9 cellular contexts compared by ENCODE assay signal in the genomic region with DNA sequence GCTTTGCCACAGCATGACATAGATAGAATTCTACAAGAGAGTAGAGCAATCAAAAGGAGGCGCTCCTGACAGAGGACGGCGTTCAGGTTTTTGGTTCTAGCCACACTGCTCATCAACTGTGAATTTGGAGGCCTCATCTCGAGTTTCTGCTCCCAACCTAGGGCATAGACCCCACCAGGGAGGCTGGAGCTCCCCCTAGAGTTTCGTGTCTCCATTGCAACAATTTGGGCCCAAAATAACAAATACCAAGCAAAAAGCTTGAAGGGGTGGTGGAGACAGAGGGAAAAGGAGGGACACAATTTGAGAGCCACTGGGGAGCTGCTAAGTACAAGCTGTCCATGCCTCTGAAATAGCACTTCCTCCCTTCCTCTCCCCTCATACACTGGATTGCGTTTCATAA.
DNase-seq lines count a peak whose midpoint lies in the region; ATAC-seq and TF ChIP-seq lines count a peak whose summit lies in the region.
"Had no signal": no experiment of that assay in that cellular context is flagged by ENCODE, and none has a peak within 500 bp of the region (broad histone marks: within the 10 kb centered on the region; RNA-seq: fewer than 3 reads in every experiment).

No MANE protein-coding gene starts in this region.

- ATAC-seq in GM18858 (IDR thresholded peaks at IDR 0.05; ENCODE audit: unreplicated experiment) = peak; percentile 84
- peak; percentile 64 for ATAC-seq in HG03175 (IDR thresholded peaks at IDR 0.05; ENCODE audit: unreplicated experiment)
- ATAC-seq in natural killer cell treated with Interleukin-12 subunit alpha and Interleukin-12 subunit beta and Interleukin-15 and Interleukin-18, amount 100 ng/mL, for 72 hours = no peak
- ATAC-seq in stimulated activated naive CD8-positive, alpha-beta T cell treated with anti-CD3 and anti-CD28 coated beads, Interleukin-15, amount 100 ng/mL, for 72 hours = no peak

- no peaks in the 10 kb centered on the region for H3K36me3 Mint-ChIP-seq in natural killer cell treated with Interleukin-12 subunit alpha and Interleukin-12 subunit beta and Interleukin-15 and Interleukin-18, amount 100 ng/mL, for 72 hours

- H3K4me3 Mint-ChIP-seq in natural killer cell treated with Interleukin-12 subunit alpha and Interleukin-12 subunit beta and Interleukin-15 and Interleukin-18, amount 100 ng/mL, for 72 hours = no peak overlapping the region
- no peak overlapping the region for H3K4me3 Mint-ChIP-seq in stimulated activated naive CD8-positive, alpha-beta T cell treated with anti-CD3 and anti-CD28 coated beads, Interleukin-15, amount 100 ng/mL, for 72 hours

- H3K27me3 ChIP-seq in BE2C (no peaks in the 10 kb centered on the region), fibroblast of lung (ENCODE audit: control insufficient read depth, insufficient read depth, low read length) (no peaks in the 10 kb centered on the region), spleen (replicated peaks in 1 of 7) (no peaks in the 10 kb centered on the region)

- H3K4me2 ChIP-seq in fibroblast of lung (ENCODE audit: extremely low read depth, insufficient read depth, low read length) = no peak overlapping the region

- no peaks in the 10 kb centered on the region for H3K36me3 ChIP-seq in BE2C
- H3K36me3 ChIP-seq in fibroblast of lung (ENCODE audit: control insufficient read depth, insufficient read depth, low read length) = no peaks in the 10 kb centered on the region
- no peaks in the 10 kb centered on the region for H3K36me3 ChIP-seq in spleen

- H3K27ac ChIP-seq in fibroblast of lung (ENCODE audit: insufficient read depth, low read length) = no peak overlapping the region
- no peak overlapping the region for H3K27ac ChIP-seq in spleen
- H3K27ac ChIP-seq: epithelial cell of prostate had no signal

- intact Hi-C loops in spleen (cut with DNase I; ENCODE audit: low total_unique reads) = no loop called here

- TF ChIP-seq POLR2A in spleen (IDR thresholded peaks at IDR 0.05) = no peak

- H3K4me1 ChIP-seq in BE2C (no peaks in the 10 kb centered on the region), fibroblast of lung (ENCODE audit: control insufficient read depth, extremely low read depth, insufficient read depth, low read length) (no peaks in the 10 kb centered on the region), spleen (no peaks in the 10 kb centered on the region)

- no peaks in the 10 kb centered on the region for H4K20me1 ChIP-seq in fibroblast of lung (ENCODE audit: control insufficient read depth, extremely low read depth, insufficient read depth, low read length)

- H3K79me2 ChIP-seq in fibroblast of lung (ENCODE audit: control insufficient read depth, insufficient read depth, low read length) = no peaks in the 10 kb centered on the region

- H3K4me1 Mint-ChIP-seq in natural killer cell treated with Interleukin-12 subunit alpha and Interleukin-12 subunit beta and Interleukin-15 and Interleukin-18, amount 100 ng/mL, for 72 hours (ENCODE audit: low read depth in 2 of 2) = no peaks in the 10 kb centered on the region
- no peaks in the 10 kb centered on the region for H3K4me1 Mint-ChIP-seq in stimulated activated naive CD8-positive, alpha-beta T cell treated with anti-CD3 and anti-CD28 coated beads, Interleukin-15, amount 100 ng/mL, for 72 hours

- DNase-seq in BE2C (peak; percentile 52), NOMO-1 treated with dmso at 0.1 percent for 144 hours (lab: John Stamatoyannopoulos, UW; ENCODE audit: unreplicated experiment) (peak; percentile 1), fibroblast of lung (ENCODE audit: low read depth in 2 of 2) (peak; percentile 5 to 52), spleen (no peak)
- DNase-seq in natural killer cell treated with Interleukin-12 subunit alpha and Interleukin-12 subunit beta and Interleukin-15 and Interleukin-18, amount 100 ng/mL, for 72 hours (ENCODE audit: low spot score) = no peak
- no peak for DNase-seq in stimulated activated naive CD8-positive, alpha-beta T cell treated with anti-CD3 and anti-CD28 coated beads, Interleukin-15, amount 100 ng/mL, for 72 hours

- no peak overlapping the region for H2AFZ ChIP-seq in fibroblast of lung (ENCODE audit: low read length)

- no peaks in the 10 kb centered on the region for H3K9me3 ChIP-seq in BE2C
- no peaks in the 10 kb centered on the region for H3K9me3 ChIP-seq in fibroblast of lung (ENCODE audit: control insufficient read depth, insufficient read depth, low read depth, low read length)
- H3K9me3 ChIP-seq in spleen = peaks cover 0 to 12% (median 8%) of the 10 kb centered on the region in 8 donors

- no peak overlapping the region for H3K27ac Mint-ChIP-seq in natural killer cell treated with Interleukin-12 subunit alpha and Interleukin-12 subunit beta and Interleukin-15 and Interleukin-18, amount 100 ng/mL, for 72 hours
- H3K27ac Mint-ChIP-seq in stimulated activated naive CD8-positive, alpha-beta T cell treated with anti-CD3 and anti-CD28 coated beads, Interleukin-15, amount 100 ng/mL, for 72 hours = no peak overlapping the region

- WGBS in spleen, 5 donors = 48 to 58% (median 52%) methylated on average over 6 of the region's 6 CpGs

- H3K9ac ChIP-seq in fibroblast of lung (ENCODE audit: insufficient read depth, low read length) = no peak overlapping the region

- TF ChIP-seq CTCF in BE2C (IDR thresholded peaks at IDR 0.05; ENCODE audit: low read depth, low read length) (peak; percentile 91), fibroblast of lung (conservative IDR thresholded peaks at IDR 0.05 in 1 of 2, IDR thresholded peaks at IDR 0.05 in 1 of 2; ENCODE audit: low read depth in 1 of 2, low read length in 2 of 2) (peak; percentile 84 to 89), spleen (IDR thresholded peaks at IDR 0.05 in 8 of 11, conservative IDR thresholded peaks at IDR 0.05 in 3 of 11) (peak in 6 of 11 experiments; percentile 5 to 35 (median 22))

- H3K4me3 ChIP-seq in BE2C (ENCODE audit: low read depth, low read length) (no peak overlapping the region), fibroblast of lung (replicated peaks in 1 of 4; ENCODE audit: control extremely low read depth in 1 of 4, insufficient read depth in 1 of 4, low read depth in 3 of 4, low read length in 4 of 4) (no peak overlapping the region), spleen (no peak overlapping the region)

- H3K27me3 Mint-ChIP-seq in natural killer cell treated with Interleukin-12 subunit alpha and Interleukin-12 subunit beta and Interleukin-15 and Interleukin-18, amount 100 ng/mL, for 72 hours = no peaks in the 10 kb centered on the region
- H3K27me3 Mint-ChIP-seq in stimulated activated naive CD8-positive, alpha-beta T cell treated with anti-CD3 and anti-CD28 coated beads, Interleukin-15, amount 100 ng/mL, for 72 hours = no peaks in the 10 kb centered on the region

- H3K9me3 Mint-ChIP-seq in natural killer cell treated with Interleukin-12 subunit alpha and Interleukin-12 subunit beta and Interleukin-15 and Interleukin-18, amount 100 ng/mL, for 72 hours = peaks cover 23% of the 10 kb centered on the region
- peaks cover 0 to 16% of the 10 kb centered on the region in 2 donors for H3K9me3 Mint-ChIP-seq in stimulated activated naive CD8-positive, alpha-beta T cell treated with anti-CD3 and anti-CD28 coated beads, Interleukin-15, amount 100 ng/mL, for 72 hours

Comparison
In these comparisons a context has a peak if more than half of its experiments do, and no peak if none do; other contexts are left out.
1. DNase-seq: peak in BE2C (single experiment), NOMO-1 treated with dmso at 0.1 percent for 144 hours (single experiment) and fibroblast of lung (2 of 2); none in spleen (single experiment), natural killer cell treated with Interleukin-12 subunit alpha and Interleukin-12 subunit beta and Interleukin-15 and Interleukin-18, amount 100 ng/mL, for 72 hours (single experiment) and stimulated activated naive CD8-positive, alpha-beta T cell treated with anti-CD3 and anti-CD28 coated beads, Interleukin-15, amount 100 ng/mL, for 72 hours (0 of 2).
2. CTCF ChIP-seq: peak in every context shown above with its lines; median percentile 91 in BE2C; 86 in fibroblast of lung; 22 in spleen.
3. ATAC-seq: peak in GM18858 (single experiment) and HG03175 (single experiment); none in natural killer cell treated with Interleukin-12 subunit alpha and Interleukin-12 subunit beta and Interleukin-15 and Interleukin-18, amount 100 ng/mL, for 72 hours (0 of 2) and stimulated activated naive CD8-positive, alpha-beta T cell treated with anti-CD3 and anti-CD28 coated beads, Interleukin-15, amount 100 ng/mL, for 72 hours (single experiment).